Comparison of ENCODE assay signal across 20 cellular contexts in genomic region chr2:51093016-51093415, GRCh38.
DNase-seq lines count a peak whose midpoint lies in the region; ATAC-seq and TF ChIP-seq lines count a peak whose summit lies in the region.
"Had no signal": no experiment of that assay in that cellular context is flagged by ENCODE, and none has a peak within 500 bp of the region (broad histone marks: within the 10 kb centered on the region; RNA-seq: fewer than 3 reads in every experiment).

No MANE protein-coding gene starts in this region.

- peak; percentile 17 for DNase-seq in DMS 273 (lab: John Stamatoyannopoulos, UW; ENCODE audit: unreplicated experiment)
- DNase-seq in DMS 273 treated with DMSO at 0.1 percent for 48 hours (lab: John Stamatoyannopoulos, UW), result no peak
- no peak for DNase-seq in PC-3
- peak; percentile 3 for DNase-seq in myocyte (ENCODE audit: low read depth)
- DNase-seq in NCI-H2029 treated with DMSO at 0.1 percent for 48 hours (lab: John Stamatoyannopoulos, UW), result no peak
- no peak for DNase-seq in GM03348 (ENCODE audit: low spot score)
- DNase-seq: CD4-positive, alpha-beta memory T cell; DMS53; DND-41; EL; GOT3; H7; HFFc6; KG1 had no signal

- H3F3A ChIP-seq in PC-3 (ENCODE audit: low read length, unreplicated experiment), result no peaks in the 10 kb centered on the region

- no peaks in the 10 kb centered on the region for H3K36me3 ChIP-seq in PC-3 (ENCODE audit: low read depth, low read length)
- H3K36me3 ChIP-seq: BLaER1 had no signal

- no peaks in the 10 kb centered on the region for H3K4me1 ChIP-seq in PC-3 (ENCODE audit: insufficient read depth, low read length)
- H3K4me1 ChIP-seq: A549, BLaER1 had no signal

- CTCF ChIA-PET in PC-3 (lab: Charles Lee), result no interaction called here

- no peaks in the 10 kb centered on the region for H3K9me3 ChIP-seq in PC-3 (ENCODE audit: low read length)
- H3K9me3 ChIP-seq: A549, BLaER1 had no signal

- peak overlapping the region; percentile 22 for H3K4me2 ChIP-seq in PC-3 (ENCODE audit: low read length)
- H3K4me2 ChIP-seq: A549, BLaER1 had no signal

- ATAC-seq in PC-3, result no peak
- no peak for ATAC-seq in GM19455 (IDR thresholded peaks at IDR 0.05; ENCODE audit: unreplicated experiment)
- ATAC-seq: A549, HCT116, HepG2 had no signal

- H2AFZ ChIP-seq in PC-3 (ENCODE audit: low read length), result 0 out of 2 replicates have a peak overlapping the region, but pooled peaks have one; percentile 30

- H3K79me2 ChIP-seq in PC-3 (ENCODE audit: low read length), result no peaks in the 10 kb centered on the region

- no peaks in the 10 kb centered on the region for H4K20me1 ChIP-seq in PC-3 (ENCODE audit: low read length)
- H4K20me1 ChIP-seq: BLaER1 had no signal

- no peaks in the 10 kb centered on the region for H3K9me2 ChIP-seq in PC-3 (replicated peaks; ENCODE audit: low read length)

- H3K4me3 ChIP-seq in PC-3 (ENCODE audit: low read length), result no peak overlapping the region
- H3K4me3 ChIP-seq: A549, BLaER1 had no signal

- H3K27me3 ChIP-seq in PC-3 (ENCODE audit: low read length), result no peaks in the 10 kb centered on the region
- H3K27me3 ChIP-seq: BLaER1 had no signal

- no peak for TF ChIP-seq CTCF in PC-3 (conservative IDR thresholded peaks at IDR 0.05; ENCODE audit: low read depth, low read length)

- H3K27ac ChIP-seq in PC-3 (ENCODE audit: low read length), result no peak overlapping the region
- H3K27ac ChIP-seq: 22Rv1, A549, BLaER1 had no signal

- intact Hi-C loops in PC-3 (cut with micrococcal nuclease), result no loop called here

- no TSS peak for BruUV-seq in PC-3 (replicated peaks; lab: Mats Ljungman, UMichigan)

- POLR2A ChIA-PET in PC-3 (lab: Charles Lee; ENCODE audit: unreplicated experiment), result no interaction called here

- no peak overlapping the region for H3K9ac ChIP-seq in PC-3 (ENCODE audit: low read length)
- H3K9ac ChIP-seq: BLaER1 had no signal

Comparison
In these comparisons a context has a peak if more than half of its experiments do, and no peak if none do; other contexts are left out.
1. DNase-seq: peak in DMS 273 (single experiment) and myocyte (single experiment); none in DMS 273 treated with DMSO at 0.1 percent for 48 hours (single experiment), PC-3 (single experiment), NCI-H2029 treated with DMSO at 0.1 percent for 48 hours (single experiment) and GM03348 (single experiment).